Comparison of ENCODE assay signal across 17 cellular contexts in genomic region chr14:19866061-19866669, GRCh38. TPM values are rescaled to one million over a fixed set of nuclear protein-coding genes. Genes with fewer than 3 reads are reported as not detected.
DNase-seq lines count a peak whose midpoint lies in the region; ATAC-seq and TF ChIP-seq lines count a peak whose summit lies in the region.
"Not testable (repeated sequence)": the region's sequence is repeated elsewhere in the genome, so short reads cannot be mapped to it uniquely, and the experiment has no call there.
"Had no signal": no experiment of that assay in that cellular context is flagged by ENCODE, and none has a peak within 500 bp of the region (broad histone marks: within the 10 kb centered on the region; RNA-seq: fewer than 3 reads in every experiment).

No MANE protein-coding gene starts in this region.

- not testable (repeated sequence) for ATAC-seq in activated naive CD8-positive, alpha-beta T cell treated with anti-CD3 and anti-CD28 coated beads, Interleukin-2, amount 10 ng/mL, durations not matched to agents 7 days and 5 days (ENCODE audit: low read depth); Right ventricle myocardium inferior; lower lobe of right lung; upper lobe of right lung

- H3K9me3 Mint-ChIP-seq in activated naive CD8-positive, alpha-beta T cell treated with anti-CD3 and anti-CD28 coated beads, Interleukin-2, amount 10 ng/mL, durations not matched to agents 7 days and 5 days = not testable (repeated sequence)
- peaks cover 19% of the 10 kb centered on the region for H3K9me3 Mint-ChIP-seq in chondrocyte (ENCODE audit: low read depth)

- not testable (repeated sequence) for TF ChIP-seq CTCF in chondrocyte (IDR thresholded peaks at IDR 0.05); lower lobe of right lung (IDR thresholded peaks at IDR 0.05); upper lobe of right lung (IDR thresholded peaks at IDR 0.05)

- peak overlapping the region; percentile 17 for H3K27ac Mint-ChIP-seq in activated naive CD8-positive, alpha-beta T cell treated with anti-CD3 and anti-CD28 coated beads, Interleukin-2, amount 10 ng/mL, durations not matched to agents 7 days and 5 days
- H3K27ac Mint-ChIP-seq in chondrocyte (ENCODE audit: unreplicated experiment) = not testable (repeated sequence)

- H3K4me3 Mint-ChIP-seq in activated naive CD8-positive, alpha-beta T cell treated with anti-CD3 and anti-CD28 coated beads, Interleukin-2, amount 10 ng/mL, durations not matched to agents 7 days and 5 days; chondrocyte (ENCODE audit: unreplicated experiment): not testable (repeated sequence)

- DNase-seq in Daoy (ENCODE audit: low read depth) (peak; percentile 12), chondrocyte (ENCODE audit: low spot score) (peak; percentile 80), Right ventricle myocardium inferior (ENCODE audit: missing footprints) (peak; percentile 49), lower lobe of right lung (peak; percentile 48), posterior vena cava (ENCODE audit: low spot score) (peak; percentile 75), upper lobe of right lung (peak; percentile 56)
- not testable (repeated sequence) for DNase-seq in activated naive CD8-positive, alpha-beta T cell treated with anti-CD3 and anti-CD28 coated beads, Interleukin-2, amount 10 ng/mL, durations not matched to agents 7 days and 5 days

- H3K4me1 Mint-ChIP-seq in activated naive CD8-positive, alpha-beta T cell treated with anti-CD3 and anti-CD28 coated beads, Interleukin-2, amount 10 ng/mL, durations not matched to agents 7 days and 5 days; chondrocyte (ENCODE audit: low read depth): not testable (repeated sequence)

- intact Hi-C loops in Right ventricle myocardium inferior (cut with DNase I); lower lobe of right lung (cut with DNase I); posterior vena cava (cut with DNase I); upper lobe of right lung (cut with DNase I): not testable (repeated sequence)

- H3K27me3 Mint-ChIP-seq in activated naive CD8-positive, alpha-beta T cell treated with anti-CD3 and anti-CD28 coated beads, Interleukin-2, amount 10 ng/mL, durations not matched to agents 7 days and 5 days; chondrocyte (ENCODE audit: low read depth): not testable (repeated sequence)

- not testable (repeated sequence) for H3K36me3 ChIP-seq in lower lobe of right lung, upper lobe of right lung

- not testable (repeated sequence) for H3K4me3 ChIP-seq in lower lobe of right lung, upper lobe of right lung

- POLR2A ChIA-PET in activated naive CD8-positive, alpha-beta T cell treated with anti-CD3 and anti-CD28 coated beads, Interleukin-2, amount 10 ng/mL, durations not matched to agents 7 days and 5 days (lab: Charles Lee) = not testable (repeated sequence)

- H3K27me3 ChIP-seq in lower lobe of right lung (ENCODE audit: low read depth); upper lobe of right lung: not testable (repeated sequence)

- not testable (repeated sequence) for H3K4me1 ChIP-seq in lower lobe of right lung, upper lobe of right lung

- H3K36me3 Mint-ChIP-seq in activated naive CD8-positive, alpha-beta T cell treated with anti-CD3 and anti-CD28 coated beads, Interleukin-2, amount 10 ng/mL, durations not matched to agents 7 days and 5 days; chondrocyte (ENCODE audit: low read depth): not testable (repeated sequence)

- H3K9me3 ChIP-seq in lower lobe of right lung, upper lobe of right lung: not testable (repeated sequence)

- not testable (repeated sequence) for H3K27ac ChIP-seq in lower lobe of right lung, upper lobe of right lung

RNA-seq across cellular contexts. Expression of gene OR4K2, which starts 8.8 kb away (rescaled TPM):
- not detected in 2 replicates for total RNA-seq in Daoy (2014; rRNA removed; shearing (Covaris generic))
- not detected for total RNA-seq in activated naive CD8-positive, alpha-beta T cell treated with anti-CD3 and anti-CD28 coated beads, Interleukin-2, amount 10 ng/mL, durations not matched to agents 7 days and 5 days
- not detected in 3 replicates for total RNA-seq in chondrocyte
- not detected for total RNA-seq in Right ventricle myocardium inferior
- not detected for total RNA-seq in lower lobe of right lung
- total RNA-seq in posterior vena cava = not detected
- total RNA-seq in upper lobe of right lung = not detected
- total RNA-seq: A172; A673; B cell; Caco-2; Calu3; CD4-positive, alpha-beta memory T cell; CD4-positive, alpha-beta T cell; CD4-positive, CD25-positive, alpha-beta regulatory T cell; CD8-positive, alpha-beta memory T cell; CD8-positive, alpha-beta T cell had no signal

RNA-seq across cellular contexts. Expression of gene OR4K5, which starts 54.2 kb away (rescaled TPM):
- total RNA-seq in Daoy (2014; rRNA removed; shearing (Covaris generic)) = not detected in 2 replicates
- not detected for total RNA-seq in activated naive CD8-positive, alpha-beta T cell treated with anti-CD3 and anti-CD28 coated beads, Interleukin-2, amount 10 ng/mL, durations not matched to agents 7 days and 5 days
- not detected in 3 replicates for total RNA-seq in chondrocyte
- not detected for total RNA-seq in Right ventricle myocardium inferior
- total RNA-seq in lower lobe of right lung = not detected
- not detected for total RNA-seq in posterior vena cava
- not detected for total RNA-seq in upper lobe of right lung
- total RNA-seq: A172; A673; B cell; Caco-2; Calu3; CD4-positive, alpha-beta memory T cell; CD4-positive, alpha-beta T cell; CD4-positive, CD25-positive, alpha-beta regulatory T cell; CD8-positive, alpha-beta memory T cell; CD8-positive, alpha-beta T cell had no signal
